In the genomic region with DNA sequence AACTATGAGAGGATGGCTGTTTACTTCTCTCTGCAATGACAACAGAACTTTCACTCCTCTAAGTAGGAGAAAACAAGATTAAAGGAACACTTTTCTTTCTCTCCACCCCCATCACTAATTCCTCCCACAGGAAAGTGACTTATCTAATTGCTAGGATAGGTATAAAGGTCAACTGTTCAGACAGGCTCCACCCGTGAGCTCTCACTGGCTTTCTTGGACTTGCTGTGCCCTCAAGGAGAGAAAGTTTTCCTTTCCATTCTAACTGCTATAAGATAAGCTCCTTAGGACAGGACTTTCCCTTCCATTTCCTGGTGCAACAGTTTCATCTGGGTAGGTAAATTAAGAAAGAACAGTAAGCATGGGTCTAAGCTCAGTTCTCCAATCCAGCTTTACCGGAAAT, we compare ENCODE assay signal across 15 cellular contexts. TPM values are rescaled to one million over a fixed set of nuclear protein-coding genes. Genes with fewer than 3 reads are reported as not detected.
DNase-seq lines count a peak whose midpoint lies in the region; ATAC-seq, FAIRE-seq and TF ChIP-seq lines count a peak whose summit lies in the region.
"Had no signal": no experiment of that assay in that cellular context is flagged by ENCODE, and none has a peak within 500 bp of the region (broad histone marks: within the 10 kb centered on the region; RNA-seq: fewer than 3 reads in every experiment).

No MANE protein-coding gene starts in this region.

- TF ChIP-seq POLR2A in Peyer's patch (IDR thresholded peaks at IDR 0.05), result peak in 1 of 2 donors; percentile 53

- FAIRE-seq in small intestine (lab: Jason Lieb, UNC), result peak; percentile 88

- H3K4me3 ChIP-seq in Peyer's patch (peak overlapping the region in 1 of 4 donors; percentile 19), small intestine (ENCODE audit: low read depth in 1 of 2, low read length in 2 of 2) (no peak overlapping the region)
- H3K4me3 ChIP-seq: GM23248, right atrium auricular region had no signal

- H3K9me3 ChIP-seq in Peyer's patch, result no peaks in the 10 kb centered on the region
- H3K9me3 ChIP-seq in small intestine (ENCODE audit: control insufficient read depth, low read depth), result no peaks in the 10 kb centered on the region
- H3K9me3 ChIP-seq: right atrium auricular region had no signal

- ATAC-seq in left lobe of liver (peak; percentile 9), GM18502 (IDR thresholded peaks at IDR 0.05; ENCODE audit: poor library complexity, unreplicated experiment) (no peak), HG03095 (IDR thresholded peaks at IDR 0.05; ENCODE audit: unreplicated experiment) (no peak), GM19023 (IDR thresholded peaks at IDR 0.05; ENCODE audit: unreplicated experiment) (no peak)

- H3K27ac ChIP-seq in Peyer's patch, result peak overlapping the region in 3 of 4 donors; percentile 41 to 88 (median 83)
- H3K27ac ChIP-seq in small intestine (ENCODE audit: low read depth in 1 of 2, low read length in 1 of 2), result peak overlapping the region; percentile 31 to 78
- H3K27ac ChIP-seq: GM23248, right atrium auricular region had no signal

- H3K4me1 ChIP-seq in Peyer's patch (peaks cover 0 to 12% (median 0%) of the 10 kb centered on the region in 4 donors), small intestine (ENCODE audit: control insufficient read depth in 2 of 2, insufficient read depth in 1 of 2, low read depth in 1 of 2, low read length in 1 of 2) (peaks cover 0 to 2% of the 10 kb centered on the region in 2 donors)

- H3K27me3 ChIP-seq in Peyer's patch (no peaks in the 10 kb centered on the region), small intestine (ENCODE audit: control insufficient read depth in 2 of 2, insufficient read depth in 2 of 2, low read length in 2 of 2) (no peaks in the 10 kb centered on the region)
- H3K27me3 ChIP-seq: right atrium auricular region had no signal

- H3K36me3 ChIP-seq in Peyer's patch, result no peaks in the 10 kb centered on the region
- H3K36me3 ChIP-seq in small intestine (ENCODE audit: control insufficient read depth in 2 of 2, insufficient read depth in 2 of 2, low read length in 2 of 2), result no peaks in the 10 kb centered on the region
- H3K36me3 ChIP-seq: right atrium auricular region had no signal

- 14 to 51% (median 30%) methylated on average over 2 of the region's 2 CpGs for WGBS in small intestine, 3 donors

- no peak for TF ChIP-seq CTCF in Peyer's patch (IDR thresholded peaks at IDR 0.05)

- DNase-seq in Daoy (ENCODE audit: low read depth) (peak; percentile 34), Peyer's patch (peak in 1 of 3 donors; percentile 63), left lobe of liver (ENCODE audit: low spot score) (no peak), small intestine (peak; percentile 97), Ammon's horn (ENCODE audit: low spot score) (no peak)
- DNase-seq: activated naive CD4-positive, alpha-beta T cell treated with anti-CD3 and anti-CD28 coated beads for 36 hours; activated T-cell treated with anti-CD3 and anti-CD28 coated beads for 4 hours; AML-193; erythroblast; GM23248; NCI-H2171 had no signal

RNA-seq across cellular contexts. Expression of gene SLC41A2, which starts 4.8 kb away (rescaled TPM):
- 55.5 and 80.7 TPM in 2 replicates for total RNA-seq in Daoy (2014; rRNA removed; shearing (Covaris generic))
- total RNA-seq in Peyer's patch (100 to 1,000 TPM in 2 of 4 donors, 10 to 100 TPM in 2; 11.6 to 178 (median 114) TPM), left lobe of liver (93.1 TPM)
- 10 to 100 TPM; 14.3 to 27.5 (median 17.7) TPM for polyA plus RNA-seq in small intestine

RNA-seq across cellular contexts. Expression of gene NOPCHAP1, which starts 32.8 kb away (rescaled TPM):
- total RNA-seq in Daoy (2014; rRNA removed; shearing (Covaris generic)), result 18.7 and 33.2 TPM in 2 replicates
- total RNA-seq in Peyer's patch (1 to 10 TPM; 1.2 to 7.1 (median 5.1) TPM), left lobe of liver (5.9 TPM)
- polyA plus RNA-seq in small intestine, result 10 to 100 TPM in 1 of 3 donors, 1 to 10 TPM in 2; 5.4 to 10.7 (median 8.4) TPM

Comparison
In these comparisons a context has a peak if more than half of its experiments do, and no peak if none do; other contexts are left out.
1. DNase-seq: peak in Daoy (single experiment) and small intestine (single experiment); none in left lobe of liver (single experiment) and Ammon's horn (single experiment).